In the genomic region with DNA sequence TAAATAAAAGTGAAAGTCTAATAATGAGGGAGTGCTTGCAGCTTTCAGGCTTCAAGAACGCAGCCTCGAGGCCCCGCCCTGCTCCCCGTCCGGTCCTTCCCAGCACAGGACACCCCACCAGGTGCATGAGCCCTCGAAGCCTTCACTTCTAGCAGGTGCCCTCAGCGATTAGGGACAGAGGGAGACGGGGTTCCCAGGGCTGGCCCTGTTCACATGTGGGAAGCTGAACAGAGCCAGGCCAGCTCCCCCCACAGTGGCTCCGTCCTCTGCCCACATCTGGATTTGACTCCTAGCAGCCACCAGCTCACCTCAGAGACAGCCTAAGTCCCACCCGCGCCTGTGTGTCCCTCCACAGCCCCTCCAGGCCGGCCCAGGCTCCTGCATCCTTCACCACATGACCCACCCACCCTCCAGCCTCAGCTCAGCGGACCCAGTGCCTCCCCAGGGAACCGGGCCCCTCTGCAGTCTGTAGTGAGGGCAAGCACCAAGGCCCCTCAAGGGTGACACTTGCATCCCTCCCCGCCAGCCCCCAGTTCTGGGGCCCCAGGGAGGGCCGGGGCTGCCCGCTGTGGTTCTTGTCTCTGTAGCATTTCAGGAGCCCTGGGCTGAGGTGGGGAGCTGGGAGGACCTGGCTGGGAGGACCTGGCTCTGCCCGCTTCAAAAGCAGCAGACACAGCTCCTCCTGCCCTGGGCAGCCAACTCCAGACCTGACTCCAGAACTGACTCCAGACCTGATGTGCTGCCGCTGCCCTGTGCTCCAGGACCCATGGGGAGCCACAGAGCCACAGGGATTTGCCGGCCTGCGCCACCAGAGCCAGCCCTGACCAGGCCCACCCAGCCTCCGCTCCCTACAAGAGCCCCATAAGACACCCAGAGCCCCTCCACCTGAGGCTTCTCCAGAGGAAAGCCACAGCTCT, we compare ENCODE assay signal across 8 cellular contexts. TPM values are rescaled to one million over a fixed set of nuclear protein-coding genes. Genes with fewer than 3 reads are reported as not detected.
DNase-seq lines count a peak whose midpoint lies in the region; TF ChIP-seq lines count a peak whose summit lies in the region.

No MANE protein-coding gene starts in this region.

- peak overlapping the region; percentile 93 for H3K4me3 Mint-ChIP-seq in activated CD4-positive, alpha-beta T cell treated with anti-CD3 and anti-CD28 coated beads, Interleukin-2, amount 10 ng/mL, durations not matched to agents 24 days and 14 days
- H3K4me3 Mint-ChIP-seq in endodermal cell (peak overlapping the region; percentile 33), type B pancreatic cell (no peak overlapping the region)

- WGBS in endodermal cell (ENCODE audit: insufficient coverage in 1 of 2, insufficient read length in 1 of 2), 2 experiments = 91 to 92% methylated on average over 12 to 22 of the region's 22 CpGs

- peaks cover 24% of the 10 kb centered on the region for H3K36me3 Mint-ChIP-seq in activated CD4-positive, alpha-beta T cell treated with anti-CD3 and anti-CD28 coated beads, Interleukin-2, amount 10 ng/mL, durations not matched to agents 24 days and 14 days (ENCODE audit: low read depth)
- H3K36me3 Mint-ChIP-seq in endodermal cell (ENCODE audit: low read depth) (peaks cover 12% of the 10 kb centered on the region), type B pancreatic cell (no peaks in the 10 kb centered on the region)

- H3K4me1 ChIP-seq in endodermal cell (ENCODE audit: control insufficient read depth, insufficient read depth, low read length) (no peaks in the 10 kb centered on the region), parathyroid adenoma (no peaks in the 10 kb centered on the region)

- no peaks in the 10 kb centered on the region for H3K27me3 Mint-ChIP-seq in activated CD4-positive, alpha-beta T cell treated with anti-CD3 and anti-CD28 coated beads, Interleukin-2, amount 10 ng/mL, durations not matched to agents 24 days and 14 days
- no peaks in the 10 kb centered on the region for H3K27me3 Mint-ChIP-seq in endodermal cell (ENCODE audit: insufficient read depth)
- no peaks in the 10 kb centered on the region for H3K27me3 Mint-ChIP-seq in type B pancreatic cell

- H3K27ac ChIP-seq in endodermal cell (ENCODE audit: low read depth, low read length) (no peak overlapping the region), parathyroid adenoma (peak overlapping the region; percentile 78)

- no peak overlapping the region for H2AFZ ChIP-seq in parathyroid adenoma

- peaks cover 22% of the 10 kb centered on the region for H3K36me3 ChIP-seq in endodermal cell (ENCODE audit: control insufficient read depth, insufficient read depth, low read length)
- no peaks in the 10 kb centered on the region for H3K36me3 ChIP-seq in parathyroid adenoma (ENCODE audit: control insufficient read depth, insufficient read depth, low read length)

- TF ChIP-seq CTCF in GM13977 (IDR thresholded peaks at IDR 0.05; ENCODE audit: extremely low read depth, insufficient read depth, missing control alignments) (no peak), endodermal cell (conservative IDR thresholded peaks at IDR 0.05) (no peak), parathyroid adenoma (IDR thresholded peaks at IDR 0.05) (no peak), type B pancreatic cell (conservative IDR thresholded peaks at IDR 0.05) (no peak)

- H3K9me3 Mint-ChIP-seq in activated CD4-positive, alpha-beta T cell treated with anti-CD3 and anti-CD28 coated beads, Interleukin-2, amount 10 ng/mL, durations not matched to agents 24 days and 14 days = no peaks in the 10 kb centered on the region
- H3K9me3 Mint-ChIP-seq in endodermal cell (no peaks in the 10 kb centered on the region), type B pancreatic cell (no peaks in the 10 kb centered on the region)

- H3K9me3 ChIP-seq in endodermal cell (ENCODE audit: control insufficient read depth, low read length) (no peaks in the 10 kb centered on the region), parathyroid adenoma (ENCODE audit: control insufficient read depth, low read length) (no peaks in the 10 kb centered on the region)

- peak overlapping the region; percentile 47 for H3K4me2 ChIP-seq in parathyroid adenoma (ENCODE audit: low read length)

- H3K27ac Mint-ChIP-seq in activated CD4-positive, alpha-beta T cell treated with anti-CD3 and anti-CD28 coated beads, Interleukin-2, amount 10 ng/mL, durations not matched to agents 24 days and 14 days = peak overlapping the region; percentile 90
- H3K27ac Mint-ChIP-seq in endodermal cell (no peak overlapping the region), type B pancreatic cell (no peak overlapping the region)

- H3K4me3 ChIP-seq in endodermal cell (ENCODE audit: low read length) = peak overlapping the region; percentile 65
- H3K4me3 ChIP-seq in parathyroid adenoma (ENCODE audit: low read depth, low read length) = peak overlapping the region; percentile 22

- H3K27me3 ChIP-seq in endodermal cell (ENCODE audit: control insufficient read depth, insufficient read depth, low read length, poor library complexity, severe bottlenecking) = no peaks in the 10 kb centered on the region
- no peaks in the 10 kb centered on the region for H3K27me3 ChIP-seq in parathyroid adenoma (ENCODE audit: control insufficient read depth, insufficient read depth, low read length)

- in situ Hi-C loops in GM13977 (cut with MboI; ENCODE audit: low pct_unique_long_range_greater_than_20kb, low sequenced_read_pairs, unreplicated experiment) = no loop called here

- H3K4me1 Mint-ChIP-seq in activated CD4-positive, alpha-beta T cell treated with anti-CD3 and anti-CD28 coated beads, Interleukin-2, amount 10 ng/mL, durations not matched to agents 24 days and 14 days = peaks cover 17% of the 10 kb centered on the region
- no peaks in the 10 kb centered on the region for H3K4me1 Mint-ChIP-seq in endodermal cell
- no peaks in the 10 kb centered on the region for H3K4me1 Mint-ChIP-seq in type B pancreatic cell (ENCODE audit: unreplicated experiment)

- peaks cover 15% of the 10 kb centered on the region for H3K79me2 ChIP-seq in parathyroid adenoma

- intact Hi-C loops in activated CD4-positive, alpha-beta T cell treated with anti-CD3 and anti-CD28 coated beads, Interleukin-2, amount 10 ng/mL, durations not matched to agents 24 days and 14 days (cut with micrococcal nuclease) = loop anchor here (5.0 kb wide), 2 partner anchors 41 to 61 kb away; a partner anchor contains a TSS

- H3K9ac ChIP-seq in endodermal cell (ENCODE audit: extremely low read depth, low read length, poor library complexity, severe bottlenecking) (no peak overlapping the region), parathyroid adenoma (no peak overlapping the region)

- DNase-seq in GM13977 (ENCODE audit: low spot score) (peak; percentile 63), endodermal cell (no peak), NCI-H2171 treated with DMSO at 0.1 percent for 48 hours (lab: John Stamatoyannopoulos, UW) (no peak), NCI-H1092 treated with DMSO at 0.1 percent for 48 hours (lab: John Stamatoyannopoulos, UW) (no peak), type B pancreatic cell (ENCODE audit: extremely low spot score, unreplicated experiment) (no peak), NCI-H2227 (lab: John Stamatoyannopoulos, UW; ENCODE audit: unreplicated experiment) (no peak)
- DNase-seq in activated CD4-positive, alpha-beta T cell treated with anti-CD3 and anti-CD28 coated beads, Interleukin-2, amount 10 ng/mL, durations not matched to agents 24 days and 14 days = peak; percentile 88

RNA-seq across cellular contexts. Expression of a gene that starts 27.3 kb away (rescaled TPM):
- 225 and 239 TPM in 2 replicates for total RNA-seq in activated CD4-positive, alpha-beta T cell treated with anti-CD3 and anti-CD28 coated beads, Interleukin-2, amount 10 ng/mL, durations not matched to agents 24 days and 14 days
- 100 to 1,000 TPM; 331 to 449 TPM for total RNA-seq in endodermal cell
- 418 TPM for polyA plus RNA-seq in endodermal cell (2013, experiment 1 of 2)
- polyA plus RNA-seq in endodermal cell (2013, experiment 2 of 2) = 416 TPM
- total RNA-seq in type B pancreatic cell (ENCODE audit: low replicate concordance) = 174 and 204 TPM in 2 replicates

RNA-seq across cellular contexts. Expression of a gene that starts 35.9 kb away (rescaled TPM):
- 273 and 274 TPM in 2 replicates for total RNA-seq in activated CD4-positive, alpha-beta T cell treated with anti-CD3 and anti-CD28 coated beads, Interleukin-2, amount 10 ng/mL, durations not matched to agents 24 days and 14 days
- total RNA-seq in endodermal cell (100 to 1,000 TPM; 225 to 254 TPM), type B pancreatic cell (ENCODE audit: low replicate concordance) (171 and 181 TPM in 2 replicates)
- 192 TPM for polyA plus RNA-seq in endodermal cell (2013, experiment 1 of 2)
- polyA plus RNA-seq in endodermal cell (2013, experiment 2 of 2) = 174 TPM

RNA-seq across cellular contexts. Expression of a gene that starts 43.0 kb away (rescaled TPM):
- 97.1 and 98.9 TPM in 2 replicates for total RNA-seq in activated CD4-positive, alpha-beta T cell treated with anti-CD3 and anti-CD28 coated beads, Interleukin-2, amount 10 ng/mL, durations not matched to agents 24 days and 14 days
- total RNA-seq in endodermal cell (10 to 100 TPM; 43.3 to 50.4 TPM), type B pancreatic cell (ENCODE audit: low replicate concordance) (45.5 and 60.7 TPM in 2 replicates)
- 17.7 TPM for polyA plus RNA-seq in endodermal cell (2013, experiment 1 of 2)
- polyA plus RNA-seq in endodermal cell (2013, experiment 2 of 2) = 17.6 TPM

Comparison
In these comparisons a context has a peak if more than half of its experiments do, and no peak if none do; other contexts are left out.
1. DNase-seq: peak in GM13977 (single experiment) and activated CD4-positive, alpha-beta T cell treated with anti-CD3 and anti-CD28 coated beads, Interleukin-2, amount 10 ng/mL, durations not matched to agents 24 days and 14 days (single experiment); none in endodermal cell (single experiment), NCI-H2171 treated with DMSO at 0.1 percent for 48 hours (single experiment), NCI-H1092 treated with DMSO at 0.1 percent for 48 hours (single experiment), type B pancreatic cell (single experiment) and NCI-H2227 (single experiment).